ENCODE assay signal across 8 cellular contexts in the genomic region with DNA sequence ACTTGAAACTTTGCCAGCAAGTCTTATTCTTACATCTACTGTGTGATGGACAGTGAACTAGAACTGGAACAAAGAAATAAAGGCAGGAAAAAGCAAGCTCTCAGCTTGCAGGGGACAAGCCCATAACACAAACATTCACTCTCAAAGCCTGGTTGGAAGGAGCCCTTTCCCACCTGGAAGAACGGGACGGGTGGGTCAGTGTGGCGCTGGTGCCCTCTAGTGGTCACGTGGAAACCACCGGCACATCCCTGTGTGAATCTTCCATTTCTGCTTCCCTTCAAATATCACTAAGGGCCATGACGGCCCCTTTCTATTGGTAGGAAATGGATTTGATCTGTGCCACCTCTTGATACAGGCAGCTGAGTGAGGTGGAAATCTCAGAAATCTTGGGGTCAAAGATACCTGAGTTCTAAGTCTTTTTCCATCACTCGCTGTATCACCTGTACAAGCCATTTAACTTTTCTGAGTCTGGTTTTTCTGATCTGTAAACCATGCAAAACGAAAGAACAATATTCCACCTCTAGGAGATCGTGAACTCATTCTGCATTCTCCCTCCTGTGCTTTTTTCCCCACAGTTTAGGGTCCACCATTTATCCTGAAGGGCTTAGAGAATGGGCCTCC.
DNase-seq lines count a peak whose midpoint lies in the region; ATAC-seq and TF ChIP-seq lines count a peak whose summit lies in the region.

No MANE protein-coding gene starts in this region.

- no peak overlapping the region for H3K27ac ChIP-seq in lung (ENCODE audit: low read depth in 1 of 2, low read length in 1 of 2)

- H3K27me3 Mint-ChIP-seq in stimulated activated naive B cell treated with anti-CD40 and anti-IgM and Interleukin-4, amounts not matched to agents 10 μg/mL and 1 μg/mL and 100 μg/mL, for 72 hours = peaks cover 10 to 11% of the 10 kb centered on the region in 2 donors

- H3K4me1 Mint-ChIP-seq in stimulated activated naive B cell treated with anti-CD40 and anti-IgM and Interleukin-4, amounts not matched to agents 10 μg/mL and 1 μg/mL and 100 μg/mL, for 72 hours = no peaks in the 10 kb centered on the region

- H3K9me3 Mint-ChIP-seq in stimulated activated naive B cell treated with anti-CD40 and anti-IgM and Interleukin-4, amounts not matched to agents 10 μg/mL and 1 μg/mL and 100 μg/mL, for 72 hours = peaks cover 3% of the 10 kb centered on the region in 2 donors

- H3K36me3 Mint-ChIP-seq in stimulated activated naive B cell treated with anti-CD40 and anti-IgM and Interleukin-4, amounts not matched to agents 10 μg/mL and 1 μg/mL and 100 μg/mL, for 72 hours = no peaks in the 10 kb centered on the region

- H3K4me3 ChIP-seq in MG63 (no peak overlapping the region), WI38 (ENCODE audit: low read depth, low read length) (no peak overlapping the region), lung (no peak overlapping the region)

- H3K4me1 ChIP-seq in lung (ENCODE audit: control insufficient read depth in 2 of 2, insufficient read depth in 2 of 2, low read length in 2 of 2) = peaks cover 0 to 1% of the 10 kb centered on the region in 2 donors

- H3K27me3 ChIP-seq in MG63 = peaks cover 7% of the 10 kb centered on the region
- no peaks in the 10 kb centered on the region for H3K27me3 ChIP-seq in lung (ENCODE audit: control insufficient read depth, insufficient read depth)

- peak; percentile 47 for DNase-seq in activated CD4-positive, CD25-positive, alpha-beta regulatory T cell treated with anti-CD3 and anti-CD28 coated beads, Interleukin-2, amount 50 U/mL, for 72 hours
- DNase-seq in MG63 (peak; percentile 54), dermis blood vessel endothelial cell (peak; percentile 67), lung (ENCODE audit: low spot score) (peak; percentile 55)
- no peak for DNase-seq in stimulated activated naive B cell treated with anti-CD40 and anti-IgM and Interleukin-4, amounts not matched to agents 10 μg/mL and 1 μg/mL and 100 μg/mL, for 72 hours

- TF ChIP-seq CTCF in WI38 (IDR thresholded peaks at IDR 0.05; ENCODE audit: low read depth, low read length) (peak; percentile 92), lung (IDR thresholded peaks at IDR 0.05; ENCODE audit: control extremely low read depth, extremely low read depth) (peak; percentile 44)

- H3K9me3 ChIP-seq in MG63 (0 out of 2 replicates have a peak, but pooled peaks cover 2% of the 10 kb centered on the region), lung (ENCODE audit: control insufficient read depth in 2 of 2, insufficient read depth in 1 of 2, low read length in 1 of 2) (peaks cover 0 to 7% of the 10 kb centered on the region in 2 donors)

- no peak overlapping the region for H3K4me3 Mint-ChIP-seq in stimulated activated naive B cell treated with anti-CD40 and anti-IgM and Interleukin-4, amounts not matched to agents 10 μg/mL and 1 μg/mL and 100 μg/mL, for 72 hours

- ATAC-seq in activated CD4-positive, CD25-positive, alpha-beta regulatory T cell treated with anti-CD3 and anti-CD28 coated beads, Interleukin-2, amount 50 U/mL, for 24 hours = no peak
- ATAC-seq in lung (ENCODE audit: insufficient read depth, low FRiP score) = peak; percentile 51
- peak; percentile 31 to 53 for ATAC-seq in stimulated activated naive B cell treated with anti-CD40 and anti-IgM and Interleukin-4, amounts not matched to agents 10 μg/mL and 1 μg/mL and 100 μg/mL, for 72 hours (replicated peaks)
- no peak for ATAC-seq in GM19035 (IDR thresholded peaks at IDR 0.05; ENCODE audit: unreplicated experiment)

- H3K36me3 ChIP-seq in MG63 = no peaks in the 10 kb centered on the region
- H3K36me3 ChIP-seq in lung (ENCODE audit: control insufficient read depth in 2 of 2, insufficient read depth in 2 of 2, low read length in 2 of 2) = no peaks in the 10 kb centered on the region

- 21 to 25% methylated on average over 9 of the region's 9 CpGs for WGBS in lung, 2 donors

- no peak overlapping the region for H3K27ac Mint-ChIP-seq in stimulated activated naive B cell treated with anti-CD40 and anti-IgM and Interleukin-4, amounts not matched to agents 10 μg/mL and 1 μg/mL and 100 μg/mL, for 72 hours

Comparison
In these comparisons a context has a peak if more than half of its experiments do, and no peak if none do; other contexts are left out.
1. ATAC-seq: peak in lung (single experiment) and stimulated activated naive B cell treated with anti-CD40 and anti-IgM and Interleukin-4, amounts not matched to agents 10 μg/mL and 1 μg/mL and 100 μg/mL, for 72 hours (2 of 2); none in activated CD4-positive, CD25-positive, alpha-beta regulatory T cell treated with anti-CD3 and anti-CD28 coated beads, Interleukin-2, amount 50 U/mL, for 24 hours (0 of 2) and GM19035 (single experiment).